ENCODE assay signal across 8 cellular contexts in the genomic region with DNA sequence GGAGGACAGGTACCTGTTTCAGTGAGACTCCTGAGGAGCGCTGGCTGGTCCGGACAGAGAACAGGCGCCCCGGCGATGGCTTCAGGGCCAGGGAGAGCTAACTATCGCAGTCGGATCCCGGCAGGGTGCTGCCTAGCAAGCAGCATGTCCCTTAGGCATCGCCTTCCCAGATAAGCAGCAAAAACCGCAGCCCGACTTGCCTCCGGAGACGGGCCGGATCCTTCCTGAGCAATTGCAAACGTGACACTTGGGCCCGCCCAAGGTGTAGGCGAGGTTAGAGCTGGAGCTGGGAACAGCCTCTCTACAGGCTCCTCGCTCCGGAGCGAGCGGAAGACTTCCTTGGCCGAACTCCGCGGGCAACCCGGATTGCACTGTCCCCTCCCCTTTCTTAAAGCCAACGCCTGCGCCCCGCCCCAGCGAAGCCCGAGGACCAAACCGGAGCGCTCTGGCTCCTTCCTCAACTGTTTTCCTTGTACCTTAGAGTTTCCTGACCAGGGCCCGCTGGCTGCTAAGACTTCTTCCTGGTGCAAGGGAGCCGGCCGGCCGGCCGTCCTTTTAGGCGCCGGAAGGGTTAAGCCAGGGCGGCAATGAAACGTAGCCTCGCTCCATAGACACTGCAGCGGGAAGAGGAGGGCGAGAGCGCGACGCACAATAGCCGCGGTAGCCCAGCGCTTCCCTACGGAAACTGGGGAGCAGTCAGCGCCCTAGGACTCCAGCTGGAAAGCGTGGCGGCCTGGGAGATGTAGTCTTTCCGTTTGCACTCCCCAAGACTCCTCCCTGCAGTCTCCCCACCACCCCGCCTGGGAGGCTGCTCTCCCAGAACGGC. TPM values are rescaled to one million over a fixed set of nuclear protein-coding genes. Genes with fewer than 3 reads are reported as not detected.
A peak's percentile ranks its signal among the peaks of the same experiment; 100 is the strongest.
DNase-seq lines count a peak whose midpoint lies in the region; ATAC-seq and TF ChIP-seq lines count a peak whose summit lies in the region.

Gene OPHN1, minus strand, starts transcription at position 341 of the 826 bp plus-strand sequence. CDS start 475 bp downstream, outside the sequence.

- CTCF ChIA-PET in CD8-positive, alpha-beta memory T cell (lab: Charles Lee), result no interaction called here

- POLR2A ChIA-PET in CD8-positive, alpha-beta memory T cell (lab: Charles Lee), result no interaction called here

- no peak for DNase-seq in CD8-positive, alpha-beta memory T cell
- peak; percentile 49 for DNase-seq in HPDE6-E6E7 (ENCODE audit: extremely low spot score)
- peak; percentile 49 to 77 for DNase-seq in SW 1271 (lab: John Stamatoyannopoulos, UW)
- peak; percentile 54 for DNase-seq in dedifferentiated amniotic fluid mesenchymal stem cell (ENCODE audit: extremely low spot score)
- DNase-seq in kidney epithelial cell (ENCODE audit: low read depth), result no peak

- no peaks in the 10 kb centered on the region for H3K36me3 ChIP-seq in CD8-positive, alpha-beta memory T cell (ENCODE audit: insufficient read depth, low read length)
- H3K36me3 ChIP-seq in kidney epithelial cell (ENCODE audit: control insufficient read depth, insufficient read depth, low read length), result no peaks in the 10 kb centered on the region
- peaks cover 3% of the 10 kb centered on the region for H3K36me3 ChIP-seq in skeletal muscle satellite cell (ENCODE audit: insufficient read depth, low read length)

- no peak within 1 kb of the TSS for H3K27ac Mint-ChIP-seq in CD8-positive, alpha-beta memory T cell

- no peaks in the 10 kb centered on the region for H3K36me3 Mint-ChIP-seq in CD8-positive, alpha-beta memory T cell

- no peak within 1 kb of the TSS for H3K27ac ChIP-seq in CD8-positive, alpha-beta memory T cell (ENCODE audit: low read depth, low read length)

- H3K9me3 Mint-ChIP-seq in CD8-positive, alpha-beta memory T cell, result no peaks in the 10 kb centered on the region

- peak within 1 kb of the TSS; percentile 21 to 87 (median 64) for H3K4me3 Mint-ChIP-seq in CD8-positive, alpha-beta memory T cell

- no peak for TF ChIP-seq CTCF in kidney epithelial cell (IDR thresholded peaks at IDR 0.05; ENCODE audit: insufficient read depth, low read length, poor library complexity, severe bottlenecking)

- peak within 1 kb of the TSS; percentile 76 for H3K4me2 ChIP-seq in skeletal muscle satellite cell (ENCODE audit: low read length)

- ATAC-seq in HG03039 (IDR thresholded peaks at IDR 0.05; ENCODE audit: unreplicated experiment), result no peak
- no peak for ATAC-seq in GM18502 (IDR thresholded peaks at IDR 0.05; ENCODE audit: poor library complexity, unreplicated experiment)

- H3K9me3 ChIP-seq in CD8-positive, alpha-beta memory T cell (ENCODE audit: low read length), result no peaks in the 10 kb centered on the region
- H3K9me3 ChIP-seq in skeletal muscle satellite cell (replicated peaks; ENCODE audit: low read length), result no peaks in the 10 kb centered on the region

- H3K27me3 ChIP-seq in CD8-positive, alpha-beta memory T cell (ENCODE audit: insufficient read depth, low read length, poor library complexity, severe bottlenecking), result peaks cover 3% of the 10 kb centered on the region
- H3K27me3 ChIP-seq in kidney epithelial cell (ENCODE audit: control insufficient read depth, insufficient read depth, low read length) (no peaks in the 10 kb centered on the region), skeletal muscle satellite cell (ENCODE audit: control insufficient read depth, insufficient read depth, low read length) (no peaks in the 10 kb centered on the region)

- H3K4me1 ChIP-seq in CD8-positive, alpha-beta memory T cell (ENCODE audit: insufficient read depth, low read length), result no peaks in the 10 kb centered on the region
- peaks cover 16% of the 10 kb centered on the region for H3K4me1 ChIP-seq in skeletal muscle satellite cell (ENCODE audit: control insufficient read depth, insufficient read depth, low read length)

- peaks cover 5 to 11% (median 7%) of the 10 kb centered on the region in 3 donors for H3K4me1 Mint-ChIP-seq in CD8-positive, alpha-beta memory T cell

- peaks cover 40 to 49% of the 10 kb centered on the region in 2 donors for H3K27me3 Mint-ChIP-seq in CD8-positive, alpha-beta memory T cell

- H3K4me3 ChIP-seq in CD8-positive, alpha-beta memory T cell (ENCODE audit: low read length), result peak within 1 kb of the TSS; percentile 22
- H3K4me3 ChIP-seq in kidney epithelial cell (ENCODE audit: low read depth, low read length), result peak within 1 kb of the TSS; percentile 57
- H3K4me3 ChIP-seq in skeletal muscle satellite cell (ENCODE audit: low read length), result peak within 1 kb of the TSS; percentile 82

- H3K9ac ChIP-seq in skeletal muscle satellite cell (ENCODE audit: low read depth, low read length), result peak within 1 kb of the TSS; percentile 90

RNA-seq across cellular contexts. Expression of gene OPHN1, which starts in this region (rescaled TPM):
- under 1 TPM in 1 of 2 experiments, not detected in 1; 0.20 TPM for total RNA-seq in CD8-positive, alpha-beta memory T cell
- not detected for polyA plus RNA-seq in CD8-positive, alpha-beta memory T cell
- total RNA-seq in kidney epithelial cell, result 3.1 and 6.9 TPM in 2 replicates
- total RNA-seq in skeletal muscle satellite cell (2012; rRNA removed), result 2.2 and 3.5 TPM in 2 replicates

Comparison
In these comparisons a context has a peak if more than half of its experiments do, and no peak if none do; other contexts are left out.
1. DNase-seq: peak in HPDE6-E6E7 (single experiment), SW 1271 (2 of 2) and dedifferentiated amniotic fluid mesenchymal stem cell (single experiment); none in CD8-positive, alpha-beta memory T cell (0 of 5) and kidney epithelial cell (single experiment).
2. H3K4me3 ChIP-seq: peak in every context shown above with its lines; median percentile 82 in skeletal muscle satellite cell; 57 in kidney epithelial cell; 22 in CD8-positive, alpha-beta memory T cell.